8 cellular contexts compared by ENCODE assay signal in the genomic region with DNA sequence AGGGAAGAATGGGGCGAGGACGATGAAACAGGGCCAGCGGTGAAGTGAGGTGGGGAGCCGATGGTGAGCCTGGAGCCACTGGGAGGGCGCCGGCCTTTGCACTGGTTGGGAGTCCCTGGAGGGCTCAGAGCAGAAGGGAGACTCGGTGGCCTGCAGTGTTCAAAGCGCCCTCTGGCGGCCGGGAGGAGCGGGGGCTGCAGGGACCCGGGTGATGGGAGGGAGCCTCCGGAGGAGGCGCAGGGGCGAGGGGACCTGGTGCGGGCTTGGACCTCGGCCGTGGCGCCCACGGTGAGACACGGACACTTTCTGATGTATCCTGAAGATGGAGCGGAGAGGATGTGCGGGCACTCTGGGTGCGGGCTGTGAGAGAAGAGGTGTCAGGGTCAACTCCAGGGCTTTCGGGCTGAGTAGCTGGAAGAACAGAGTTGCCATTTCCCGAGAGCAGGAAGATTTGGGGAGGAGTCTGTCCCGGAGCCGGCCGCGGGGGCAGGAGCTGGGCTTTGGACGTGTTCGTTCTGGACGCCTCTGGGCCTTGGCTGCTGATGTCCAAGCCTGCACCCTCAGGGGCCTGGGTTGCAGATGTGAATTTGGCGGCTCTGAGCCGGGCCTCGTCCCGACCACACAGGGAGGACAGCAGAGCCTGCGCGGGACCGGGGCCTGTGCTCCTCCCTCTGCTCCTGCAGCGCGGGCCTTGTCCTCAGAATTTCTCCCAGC. TPM values are rescaled to one million over a fixed set of nuclear protein-coding genes. Genes with fewer than 3 reads are reported as not detected.
DNase-seq lines count a peak whose midpoint lies in the region; ATAC-seq and TF ChIP-seq lines count a peak whose summit lies in the region.

No MANE protein-coding gene starts in this region.

- peak; percentile 92 for TF ChIP-seq CTCF in GM13977 (IDR thresholded peaks at IDR 0.05; ENCODE audit: extremely low read depth, insufficient read depth, missing control alignments)
- TF ChIP-seq CTCF in choroid plexus epithelial cell (conservative IDR thresholded peaks at IDR 0.05; ENCODE audit: low read depth, low read length) = peak; percentile 80
- TF ChIP-seq CTCF in lower lobe of right lung (IDR thresholded peaks at IDR 0.05) = peak; percentile 87

- no peaks in the 10 kb centered on the region for H3K9me3 ChIP-seq in lower lobe of right lung

- intact Hi-C loops in lower lobe of right lung (cut with DNase I) = no loop called here

- no peak overlapping the region for H3K4me3 ChIP-seq in choroid plexus epithelial cell (ENCODE audit: low read depth, low read length)
- H3K4me3 ChIP-seq in lower lobe of right lung = no peak overlapping the region

- ATAC-seq in lower lobe of right lung (peak; percentile 72 to 90), GM18870 (IDR thresholded peaks at IDR 0.05; ENCODE audit: unreplicated experiment) (no peak)

- no peak overlapping the region for H3K27ac ChIP-seq in lower lobe of right lung

- no peaks in the 10 kb centered on the region for H3K27me3 ChIP-seq in lower lobe of right lung (ENCODE audit: low read depth)

- DNase-seq in GM13977 (ENCODE audit: low spot score) (peak; percentile 85), NCI-H146 (lab: John Stamatoyannopoulos, UW) (peak; percentile 50), choroid plexus epithelial cell (ENCODE audit: low read depth) (peak; percentile 62), lower lobe of right lung (peak; percentile 78), cortex of kidney (lab: John Stamatoyannopoulos, UW) (no peak)
- DNase-seq in activated CD4-positive, alpha-beta T cell treated with anti-CD3 and anti-CD28 coated beads for 1 hour = peak; percentile 65
- DNase-seq in stimulated activated CD8-positive, alpha-beta memory T cell treated with anti-CD3 and anti-CD28 coated beads, Interleukin-2, amount 100 ng/mL, for 48 hours (ENCODE audit: low read depth in 2 of 2) = peak; percentile 77

- H3K36me3 ChIP-seq in lower lobe of right lung = no peaks in the 10 kb centered on the region

- in situ Hi-C loops in GM13977 (cut with MboI; ENCODE audit: low pct_unique_long_range_greater_than_20kb, low sequenced_read_pairs, unreplicated experiment) = no loop called here

- peaks cover 8% of the 10 kb centered on the region for H3K4me1 ChIP-seq in lower lobe of right lung

RNA-seq across cellular contexts. Expression of gene HEYL, which starts 29.7 kb away (rescaled TPM):
- total RNA-seq in lower lobe of right lung = 10.4 TPM

RNA-seq across cellular contexts. Expression of gene PABPC4, which starts 33.2 kb away (rescaled TPM):
- total RNA-seq in lower lobe of right lung = 203 TPM
